ENCODE assay signal across 9 cellular contexts in the genomic region with DNA sequence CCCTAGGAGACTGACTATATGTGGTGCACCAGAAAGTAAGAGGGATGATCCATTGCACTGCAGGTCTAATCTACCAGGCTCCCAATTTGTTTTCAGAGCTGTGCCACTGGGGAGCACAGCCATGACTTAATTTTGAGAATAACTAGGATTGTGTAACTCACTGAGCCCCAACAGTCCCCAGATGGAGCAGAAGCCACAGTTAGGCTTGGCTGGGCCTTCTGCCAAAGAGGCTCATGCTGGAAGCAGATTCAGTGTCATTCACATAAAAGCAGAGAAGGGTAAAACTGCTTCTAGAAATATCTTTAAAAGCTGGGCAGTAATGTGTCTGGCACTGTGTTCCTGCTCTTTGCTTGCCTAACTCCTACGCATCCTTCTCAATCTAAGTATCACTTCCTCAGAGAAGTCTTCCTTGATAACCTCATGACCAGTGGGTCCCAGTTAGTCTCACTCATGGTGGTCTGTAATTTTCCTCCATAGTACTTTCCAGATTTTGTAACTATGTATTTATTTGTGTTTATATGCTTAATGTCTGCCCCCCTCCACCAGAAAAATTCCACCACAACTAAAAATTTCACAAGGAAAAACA. TPM values are rescaled to one million over a fixed set of nuclear protein-coding genes. Genes with fewer than 3 reads are reported as not detected.
DNase-seq lines count a peak whose midpoint lies in the region; ATAC-seq, FAIRE-seq and TF ChIP-seq lines count a peak whose summit lies in the region.
"Had no signal": no experiment of that assay in that cellular context is flagged by ENCODE, and none has a peak within 500 bp of the region (broad histone marks: within the 10 kb centered on the region; RNA-seq: fewer than 3 reads in every experiment).

No MANE protein-coding gene starts in this region.

- no peaks in the 10 kb centered on the region for H3K9me3 ChIP-seq in Karpas-422 (ENCODE audit: low read length)

- TF ChIP-seq CTCF in natural killer cell (IDR thresholded peaks at IDR 0.05), result no peak

- no peaks in the 10 kb centered on the region for H3K9me3 Mint-ChIP-seq in natural killer cell
- H3K9me3 Mint-ChIP-seq in natural killer cell treated with Interleukin-12 subunit alpha and Interleukin-12 subunit beta and Interleukin-15 and Interleukin-18, amount 100 ng/mL, for 72 hours, result no peaks in the 10 kb centered on the region

- H4K20me1 ChIP-seq in Karpas-422 (ENCODE audit: insufficient read depth, low read depth, low read length), result no peaks in the 10 kb centered on the region

- H3K4me3 ChIP-seq in Karpas-422 (ENCODE audit: low read length), result no peak overlapping the region

- H3K36me3 ChIP-seq in Karpas-422 (ENCODE audit: insufficient read depth, low read length), result peaks cover 4% of the 10 kb centered on the region; the same call in 1 of the 2 replicates

- no peak for ATAC-seq in natural killer cell
- no peak for ATAC-seq in natural killer cell treated with Interleukin-12 subunit alpha and Interleukin-12 subunit beta and Interleukin-15 and Interleukin-18, amount 100 ng/mL, for 72 hours
- ATAC-seq in HG02623 (IDR thresholded peaks at IDR 0.05; ENCODE audit: unreplicated experiment), result no peak

- DNase-seq in natural killer cell (no peak), medulla oblongata (ENCODE audit: extremely low spot score) (peak; percentile 91), Karpas-422 (no peak), frontal cortex (ENCODE audit: low spot score in 2 of 2) (no peak)
- no peak for DNase-seq in natural killer cell treated with Interleukin-12 subunit alpha and Interleukin-12 subunit beta and Interleukin-15 and Interleukin-18, amount 100 ng/mL, for 72 hours (ENCODE audit: low spot score)
- DNase-seq in activated CD4-positive, CD25-positive, alpha-beta regulatory T cell treated with anti-CD3 and anti-CD28 coated beads, Interleukin-2, amount 50 U/mL, for 72 hours, result no peak

- peaks cover 51% of the 10 kb centered on the region for H3K79me2 ChIP-seq in Karpas-422 (ENCODE audit: low read length)

- peak overlapping the region; percentile 67 for H3K27ac ChIP-seq in angular gyrus (ENCODE audit: low read depth, low read length)
- H3K27ac ChIP-seq in Karpas-422 (ENCODE audit: low read length), result no peak overlapping the region

- FAIRE-seq in frontal cortex (lab: Jason Lieb, UNC), result no peak
- FAIRE-seq: bronchial epithelial cell had no signal

- H3K9me2 ChIP-seq in Karpas-422 (replicated peaks; ENCODE audit: insufficient read depth, low read length), result no peaks in the 10 kb centered on the region

- H3K9ac ChIP-seq in Karpas-422 (ENCODE audit: low read length), result no peak overlapping the region

- H3K27me3 ChIP-seq in Karpas-422 (ENCODE audit: low read length), result no peaks in the 10 kb centered on the region

- H3K27me3 Mint-ChIP-seq in natural killer cell (ENCODE audit: low read depth in 2 of 2), result no peaks in the 10 kb centered on the region
- no peaks in the 10 kb centered on the region for H3K27me3 Mint-ChIP-seq in natural killer cell treated with Interleukin-12 subunit alpha and Interleukin-12 subunit beta and Interleukin-15 and Interleukin-18, amount 100 ng/mL, for 72 hours

- H2AFZ ChIP-seq in Karpas-422 (ENCODE audit: low read length), result no peak overlapping the region

- no peak overlapping the region for H3K4me2 ChIP-seq in Karpas-422 (ENCODE audit: low read depth, low read length, poor library complexity, severe bottlenecking)

- H3K27ac Mint-ChIP-seq in natural killer cell, result peak overlapping the region; percentile 74 to 86
- H3K27ac Mint-ChIP-seq in natural killer cell treated with Interleukin-12 subunit alpha and Interleukin-12 subunit beta and Interleukin-15 and Interleukin-18, amount 100 ng/mL, for 72 hours, result peak overlapping the region in 1 of 2 donors; percentile 86

- peaks cover 23 to 44% of the 10 kb centered on the region in 2 donors for H3K4me1 Mint-ChIP-seq in natural killer cell
- peaks cover 31 to 34% of the 10 kb centered on the region in 2 donors for H3K4me1 Mint-ChIP-seq in natural killer cell treated with Interleukin-12 subunit alpha and Interleukin-12 subunit beta and Interleukin-15 and Interleukin-18, amount 100 ng/mL, for 72 hours (ENCODE audit: low read depth in 2 of 2)

- no peaks in the 10 kb centered on the region for H3K36me3 Mint-ChIP-seq in natural killer cell
- H3K36me3 Mint-ChIP-seq in natural killer cell treated with Interleukin-12 subunit alpha and Interleukin-12 subunit beta and Interleukin-15 and Interleukin-18, amount 100 ng/mL, for 72 hours, result no peaks in the 10 kb centered on the region

- intact Hi-C loops in natural killer cell (cut with micrococcal nuclease), result loop anchor here (5.0 kb wide), 3 partner anchors 37 to 58 kb away; a partner anchor contains a TSS

- H3K4me3 Mint-ChIP-seq in natural killer cell, result no peak overlapping the region
- no peak overlapping the region for H3K4me3 Mint-ChIP-seq in natural killer cell treated with Interleukin-12 subunit alpha and Interleukin-12 subunit beta and Interleukin-15 and Interleukin-18, amount 100 ng/mL, for 72 hours

- H3K4me1 ChIP-seq in Karpas-422 (ENCODE audit: low read length), result peaks cover 8% of the 10 kb centered on the region

RNA-seq across cellular contexts. Expression of a gene that starts 20.3 kb away (rescaled TPM):
- 10 to 100 TPM; 55.9 to 65.3 (median 59.8) TPM for total RNA-seq in natural killer cell
- 10 to 100 TPM; 58.2 to 76.1 TPM for total RNA-seq in natural killer cell treated with Interleukin-12 subunit alpha and Interleukin-12 subunit beta and Interleukin-15 and Interleukin-18, amount 100 ng/mL, for 72 hours
- 27.0 and 44.6 TPM in 2 replicates for total RNA-seq in Karpas-422 (2014; rRNA removed; shearing (Covaris generic); ENCODE audit: low replicate concordance)
- 10.6 TPM for total RNA-seq in frontal cortex

RNA-seq across cellular contexts. Expression of a gene that starts 32.3 kb away (rescaled TPM):
- total RNA-seq in natural killer cell (10 to 100 TPM; 25.2 to 30.4 (median 26.6) TPM), frontal cortex (3.3 TPM)
- total RNA-seq in natural killer cell treated with Interleukin-12 subunit alpha and Interleukin-12 subunit beta and Interleukin-15 and Interleukin-18, amount 100 ng/mL, for 72 hours, result 10 to 100 TPM; 56.6 to 58.1 TPM
- 19.4 and 19.5 TPM in 2 replicates for total RNA-seq in Karpas-422 (2014; rRNA removed; shearing (Covaris generic); ENCODE audit: low replicate concordance)

RNA-seq across cellular contexts. Expression of a gene that starts 42.0 kb away (rescaled TPM):
- total RNA-seq in natural killer cell (1 to 10 TPM; 4.0 to 8.0 (median 4.9) TPM), frontal cortex (3.7 TPM)
- 1 to 10 TPM; 5.8 to 6.3 TPM for total RNA-seq in natural killer cell treated with Interleukin-12 subunit alpha and Interleukin-12 subunit beta and Interleukin-15 and Interleukin-18, amount 100 ng/mL, for 72 hours
- 0.75 and 7.1 TPM in 2 replicates for total RNA-seq in Karpas-422 (2014; rRNA removed; shearing (Covaris generic); ENCODE audit: low replicate concordance)

RNA-seq across cellular contexts. Expression of a gene that starts 59.2 kb away (rescaled TPM):
- total RNA-seq in natural killer cell, result 1 to 10 TPM; 1.9 to 2.6 (median 2.5) TPM
- 10 to 100 TPM; 12.6 to 18.6 TPM for total RNA-seq in natural killer cell treated with Interleukin-12 subunit alpha and Interleukin-12 subunit beta and Interleukin-15 and Interleukin-18, amount 100 ng/mL, for 72 hours
- total RNA-seq in Karpas-422 (2014; rRNA removed; shearing (Covaris generic); ENCODE audit: low replicate concordance), result 8.2 and 16.4 TPM in 2 replicates
- 0.82 TPM for total RNA-seq in frontal cortex
